Comparison of ENCODE assay signal across 1 cellular context in genomic region chr4:139605516-139605915, GRCh38.
TF ChIP-seq lines count a peak whose summit lies in the region.

No MANE protein-coding gene starts in this region.

TF ChIP-seq in HEK293T, 16 proteins besides CTCF, POLR2A, EP300 and RAD21 (continued from another document):
- TF ChIP-seq BHLHE40 (IDR thresholded peaks at IDR 0.05; ENCODE audit: borderline replicate concordance) (no peak), PKNOX1 (IDR thresholded peaks at IDR 0.05) (no peak), SP1 (IDR thresholded peaks at IDR 0.05) (no peak)
